23 cellular contexts compared by ENCODE assay signal in the genomic region with DNA sequence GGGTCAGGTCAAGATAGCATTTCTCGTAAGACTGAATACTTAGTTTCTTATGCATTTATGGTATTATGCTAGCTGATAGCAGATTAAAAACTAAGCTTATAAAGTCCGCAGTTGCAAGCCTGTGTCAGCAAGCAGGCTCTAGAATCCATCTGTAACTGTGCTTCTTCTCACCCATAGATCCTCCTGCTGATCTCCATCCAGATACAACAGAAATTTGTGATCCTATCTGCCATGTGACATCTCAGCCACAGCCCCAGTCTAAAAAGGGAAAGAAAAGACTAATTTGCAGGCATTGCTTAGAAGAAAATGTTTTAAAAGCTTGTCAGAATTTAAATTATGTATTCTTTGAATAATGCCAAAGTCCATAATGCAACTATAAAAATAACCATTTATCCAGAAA.
DNase-seq lines count a peak whose midpoint lies in the region; ATAC-seq and TF ChIP-seq lines count a peak whose summit lies in the region.
"Had no signal": no experiment of that assay in that cellular context is flagged by ENCODE, and none has a peak within 500 bp of the region (broad histone marks: within the 10 kb centered on the region; RNA-seq: fewer than 3 reads in every experiment).

No MANE protein-coding gene starts in this region.

- H3K4me3 ChIP-seq in GM23338 (no peak overlapping the region), HAP-1 (no peak overlapping the region)
- H3K4me3 ChIP-seq: A549; BLaER1 treated with 17β-estradiol and CSF1 and Interleukin-3, amounts not matched to agents 10 nM and 100 nM; GM23248 had no signal

- in situ Hi-C loops in HAP-1 (cut with MboI; ENCODE audit: low sequenced_read_pairs) = no loop called here

- no peaks in the 10 kb centered on the region for H3K79me2 ChIP-seq in GM23338 (replicated peaks; ENCODE audit: insufficient read depth)

- no peaks in the 10 kb centered on the region for H3K4me1 ChIP-seq in GM23338 (ENCODE audit: insufficient read depth)
- no peaks in the 10 kb centered on the region for H3K4me1 ChIP-seq in HAP-1
- H3K4me1 ChIP-seq: A549; BE2C; BLaER1 treated with 17β-estradiol and CSF1 and Interleukin-3, amounts not matched to agents 10 nM and 100 nM had no signal

- no peaks in the 10 kb centered on the region for H3K36me3 ChIP-seq in GM23338 (ENCODE audit: insufficient read depth)
- no peaks in the 10 kb centered on the region for H3K36me3 ChIP-seq in HAP-1 (replicated peaks)
- H3K36me3 ChIP-seq: BE2C; BLaER1 treated with 17β-estradiol and CSF1 and Interleukin-3, amounts not matched to agents 10 nM and 100 nM had no signal

- H2AFZ ChIP-seq in GM23338 = peak overlapping the region; percentile 44; the same call in 1 of the 2 replicates
- H2AFZ ChIP-seq: GM23248 had no signal

- no peaks in the 10 kb centered on the region for H3F3A ChIP-seq in GM23338 (replicated peaks; ENCODE audit: low read depth)

- H3K27me3 ChIP-seq in GM23338 (ENCODE audit: insufficient read depth) (no peaks in the 10 kb centered on the region), HAP-1 (ENCODE audit: low read depth) (no peaks in the 10 kb centered on the region)
- H3K27me3 ChIP-seq: BE2C; BLaER1 treated with 17β-estradiol and CSF1 and Interleukin-3, amounts not matched to agents 10 nM and 100 nM had no signal

- H3K9me3 ChIP-seq in HAP-1 = no peaks in the 10 kb centered on the region
- H3K9me3 ChIP-seq: A549, BE2C had no signal

- no peaks in the 10 kb centered on the region for H4K20me1 ChIP-seq in GM23338 (replicated peaks; ENCODE audit: insufficient read depth)
- H4K20me1 ChIP-seq: BLaER1 treated with 17β-estradiol and CSF1 and Interleukin-3, amounts not matched to agents 10 nM and 100 nM had no signal

- H3K27me3 Mint-ChIP-seq in GM23338 (ENCODE audit: insufficient read depth, low read depth, poor library complexity) (peaks cover 1% of the 10 kb centered on the region), mesothelial cell of epicardium (ENCODE audit: low read depth) (no peaks in the 10 kb centered on the region)

- H3K27ac ChIP-seq in GM23338 (ENCODE audit: low read depth) = no peak overlapping the region
- H3K27ac ChIP-seq: A549; BLaER1 treated with 17β-estradiol and CSF1 and Interleukin-3, amounts not matched to agents 10 nM and 100 nM; GM23248 had no signal

- TF ChIP-seq CTCF in GM23338 (conservative IDR thresholded peaks at IDR 0.05; ENCODE audit: low read depth in 2 of 2) (no peak), mesothelial cell of epicardium (IDR thresholded peaks at IDR 0.05; ENCODE audit: unreplicated experiment) (no peak)

- H3K27ac Mint-ChIP-seq in GM23338 = no peak overlapping the region
- H3K27ac Mint-ChIP-seq in mesothelial cell of epicardium = peak overlapping the region; percentile 15
- H3K27ac Mint-ChIP-seq: CD14-positive monocyte; CD4-positive, alpha-beta T cell had no signal

- ATAC-seq in GM23338 (no peak), HG03439 (IDR thresholded peaks at IDR 0.05; ENCODE audit: unreplicated experiment) (no peak), GM18868 (IDR thresholded peaks at IDR 0.05; ENCODE audit: unreplicated experiment) (no peak)
- ATAC-seq: A549 had no signal

- DNase-seq in D341Med (ENCODE audit: low spot score) (peak; percentile 41), GM23338 (ENCODE audit: low spot score) (no peak), SK-N-DZ (ENCODE audit: low spot score) (peak; percentile 18), mesothelial cell of epicardium (ENCODE audit: low spot score in 2 of 2, unreplicated experiment in 2 of 2) (no peak), HAP-1 (ENCODE audit: low spot score in 2 of 2) (no peak), DMS53 treated with DMSO at 0.1 percent for 48 hours (lab: John Stamatoyannopoulos, UW; ENCODE audit: unreplicated experiment) (no peak)
- DNase-seq: 8988T; ACHN; AML-193; BE2C; Calu3; CD4-positive, alpha-beta T cell; COR-L47; DMS 273 treated with DMSO at 0.1 percent for 48 hours; DMS79 treated with DMSO at 0.1 percent for 48 hours; GF-D8; GM23248; HCEC 1CT had no signal

- no peaks in the 10 kb centered on the region for H3K4me1 Mint-ChIP-seq in GM23338
- H3K4me1 Mint-ChIP-seq in mesothelial cell of epicardium = peaks cover 30% of the 10 kb centered on the region
- H3K4me1 Mint-ChIP-seq: CD14-positive monocyte had no signal

- peaks cover 2% of the 10 kb centered on the region; the same call in 1 of the 3 replicates for H3K36me3 Mint-ChIP-seq in GM23338 (ENCODE audit: low read depth)
- H3K36me3 Mint-ChIP-seq in mesothelial cell of epicardium = peaks cover 4% of the 10 kb centered on the region
- H3K36me3 Mint-ChIP-seq: CD14-positive monocyte had no signal

- H3K9me2 ChIP-seq in GM23338 (ENCODE audit: insufficient read depth) = no peaks in the 10 kb centered on the region; the same call in 1 of the 2 replicates

- no peak overlapping the region for H3K4me3 Mint-ChIP-seq in GM23338
- H3K4me3 Mint-ChIP-seq in mesothelial cell of epicardium = no peak overlapping the region
- H3K4me3 Mint-ChIP-seq: CD14-positive monocyte; CD4-positive, alpha-beta T cell had no signal

- H3K9me3 Mint-ChIP-seq in GM23338 (peaks cover 3% of the 10 kb centered on the region; the same call in 2 of the 3 replicates), mesothelial cell of epicardium (peaks cover 8% of the 10 kb centered on the region)
- H3K9me3 Mint-ChIP-seq: CD4-positive, alpha-beta T cell had no signal

- H3K4me2 ChIP-seq in GM23338 = no peak overlapping the region
- H3K4me2 ChIP-seq: A549; BLaER1 treated with 17β-estradiol and CSF1 and Interleukin-3, amounts not matched to agents 10 nM and 100 nM had no signal

TF ChIP-seq in GM23338, 12 proteins besides CTCF, POLR2A, EP300 and RAD21 (continues in another document):
- TF ChIP-seq EZH2phosphoT487 (IDR thresholded peaks at IDR 0.05; ENCODE audit: unreplicated experiment) (no peak), NANOG (IDR thresholded peaks at IDR 0.05; ENCODE audit: borderline replicate concordance) (no peak), CREB1 (CRISPR knock-in tag; IDR thresholded peaks at IDR 0.05; ENCODE audit: low read depth) (no peak), STAT1 (IDR thresholded peaks at IDR 0.05; ENCODE audit: unreplicated experiment) (no peak), ZNF114 (CRISPR knock-in tag; IDR thresholded peaks at IDR 0.05) (no peak), EZH2 (IDR thresholded peaks at IDR 0.05; ENCODE audit: low read depth, unreplicated experiment) (no peak)
- TF ChIP-seq, protein P1, sequence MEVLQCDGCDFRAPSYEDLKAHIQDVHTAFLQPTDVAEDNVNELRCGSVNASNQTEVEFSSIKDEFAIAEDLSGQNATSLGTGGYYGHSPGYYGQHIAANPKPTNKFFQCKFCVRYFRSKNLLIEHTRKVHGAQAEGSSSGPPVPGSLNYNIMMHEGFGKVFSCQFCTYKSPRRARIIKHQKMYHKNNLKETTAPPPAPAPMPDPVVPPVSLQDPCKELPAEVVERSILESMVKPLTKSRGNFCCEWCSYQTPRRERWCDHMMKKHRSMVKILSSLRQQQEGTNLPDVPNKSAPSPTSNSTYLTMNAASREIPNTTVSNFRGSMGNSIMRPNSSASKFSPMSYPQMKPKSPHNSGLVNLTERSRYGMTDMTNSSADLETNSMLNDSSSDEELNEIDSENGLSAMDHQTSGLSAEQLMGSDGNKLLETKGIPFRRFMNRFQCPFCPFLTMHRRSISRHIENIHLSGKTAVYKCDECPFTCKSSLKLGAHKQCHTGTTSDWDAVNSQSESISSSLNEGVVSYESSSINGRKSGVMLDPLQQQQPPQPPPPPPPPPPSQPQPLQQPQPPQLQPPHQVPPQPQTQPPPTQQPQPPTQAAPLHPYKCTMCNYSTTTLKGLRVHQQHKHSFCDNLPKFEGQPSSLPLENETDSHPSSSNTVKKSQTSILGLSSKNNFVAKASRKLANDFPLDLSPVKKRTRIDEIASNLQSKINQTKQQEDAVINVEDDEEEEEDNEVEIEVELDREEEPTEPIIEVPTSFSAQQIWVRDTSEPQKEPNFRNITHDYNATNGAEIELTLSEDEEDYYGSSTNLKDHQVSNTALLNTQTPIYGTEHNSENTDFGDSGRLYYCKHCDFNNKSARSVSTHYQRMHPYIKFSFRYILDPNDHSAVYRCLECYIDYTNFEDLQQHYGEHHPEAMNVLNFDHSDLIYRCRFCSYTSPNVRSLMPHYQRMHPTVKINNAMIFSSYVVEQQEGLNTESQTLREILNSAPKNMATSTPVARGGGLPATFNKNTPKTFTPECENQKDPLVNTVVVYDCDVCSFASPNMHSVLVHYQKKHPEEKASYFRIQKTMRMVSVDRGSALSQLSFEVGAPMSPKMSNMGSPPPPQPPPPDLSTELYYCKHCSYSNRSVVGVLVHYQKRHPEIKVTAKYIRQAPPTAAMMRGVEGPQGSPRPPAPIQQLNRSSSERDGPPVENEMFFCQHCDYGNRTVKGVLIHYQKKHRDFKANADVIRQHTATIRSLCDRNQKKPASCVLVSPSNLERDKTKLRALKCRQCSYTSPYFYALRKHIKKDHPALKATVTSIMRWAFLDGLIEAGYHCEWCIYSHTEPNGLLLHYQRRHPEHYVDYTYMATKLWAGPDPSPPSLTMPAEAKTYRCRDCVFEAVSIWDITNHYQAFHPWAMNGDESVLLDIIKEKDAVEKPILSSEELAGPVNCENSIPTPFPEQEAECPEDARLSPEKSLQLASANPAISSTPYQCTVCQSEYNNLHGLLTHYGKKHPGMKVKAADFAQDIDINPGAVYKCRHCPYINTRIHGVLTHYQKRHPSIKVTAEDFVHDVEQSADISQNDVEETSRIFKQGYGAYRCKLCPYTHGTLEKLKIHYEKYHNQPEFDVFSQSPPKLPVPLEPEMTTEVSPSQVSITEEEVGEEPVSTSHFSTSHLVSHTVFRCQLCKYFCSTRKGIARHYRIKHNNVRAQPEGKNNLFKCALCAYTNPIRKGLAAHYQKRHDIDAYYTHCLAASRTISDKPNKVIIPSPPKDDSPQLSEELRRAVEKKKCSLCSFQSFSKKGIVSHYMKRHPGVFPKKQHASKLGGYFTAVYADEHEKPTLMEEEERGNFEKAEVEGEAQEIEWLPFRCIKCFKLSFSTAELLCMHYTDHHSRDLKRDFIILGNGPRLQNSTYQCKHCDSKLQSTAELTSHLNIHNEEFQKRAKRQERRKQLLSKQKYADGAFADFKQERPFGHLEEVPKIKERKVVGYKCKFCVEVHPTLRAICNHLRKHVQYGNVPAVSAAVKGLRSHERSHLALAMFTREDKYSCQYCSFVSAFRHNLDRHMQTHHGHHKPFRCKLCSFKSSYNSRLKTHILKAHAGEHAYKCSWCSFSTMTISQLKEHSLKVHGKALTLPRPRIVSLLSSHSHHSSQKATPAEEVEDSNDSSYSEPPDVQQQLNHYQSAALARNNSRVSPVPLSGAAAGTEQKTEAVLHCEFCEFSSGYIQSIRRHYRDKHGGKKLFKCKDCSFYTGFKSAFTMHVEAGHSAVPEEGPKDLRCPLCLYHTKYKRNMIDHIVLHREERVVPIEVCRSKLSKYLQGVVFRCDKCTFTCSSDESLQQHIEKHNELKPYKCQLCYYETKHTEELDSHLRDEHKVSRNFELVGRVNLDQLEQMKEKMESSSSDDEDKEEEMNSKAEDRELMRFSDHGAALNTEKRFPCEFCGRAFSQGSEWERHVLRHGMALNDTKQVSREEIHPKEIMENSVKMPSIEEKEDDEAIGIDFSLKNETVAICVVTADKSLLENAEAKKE (CRISPR knock-in tag; IDR thresholded peaks at IDR 0.05) = no peak

Comparison
In these comparisons a context has a peak if more than half of its experiments do, and no peak if none do; other contexts are left out.
1. DNase-seq: peak in D341Med (single experiment) and SK-N-DZ (single experiment); none in GM23338 (single experiment), mesothelial cell of epicardium (0 of 2), HAP-1 (0 of 2) and DMS53 treated with DMSO at 0.1 percent for 48 hours (single experiment).